ENCODE assay signal across 1 cellular context in genomic region chr9:136944094-136944518, GRCh38.
TF ChIP-seq lines count a peak whose summit lies in the region.

No MANE protein-coding gene starts in this region.

TF ChIP-seq in GM12878, 131 proteins besides CTCF, POLR2A, EP300 and RAD21 (continues in another document):
- TF ChIP-seq KLF5 (IDR thresholded peaks at IDR 0.05; ENCODE audit: partially characterized antibody) (peak; percentile 27), YBX1 (IDR thresholded peaks at IDR 0.05) (no peak), CBFB (IDR thresholded peaks at IDR 0.05; ENCODE audit: low read depth) (no peak), ZNF622 (IDR thresholded peaks at IDR 0.05) (no peak), HDGF (IDR thresholded peaks at IDR 0.05) (no peak), SREBF1 (IDR thresholded peaks at IDR 0.05; ENCODE audit: low read length) (no peak), GABPA (IDR thresholded peaks at IDR 0.05; ENCODE audit: low read depth) (no peak), CREB1 (IDR thresholded peaks at IDR 0.05; ENCODE audit: low read depth) (no peak), CEBPB (IDR thresholded peaks at IDR 0.05; ENCODE audit: borderline replicate concordance in 1 of 2, low read depth in 2 of 2, low read length in 2 of 2) (no peak), CEBPZ (IDR thresholded peaks at IDR 0.05; ENCODE audit: low read depth, low read length) (no peak), BHLHE40 (IDR thresholded peaks at IDR 0.05; ENCODE audit: borderline replicate concordance in 1 of 2, low read depth in 2 of 2, low read length in 1 of 2) (peak in 1 of 2 experiments; percentile 90; a peak in 3 of 4 replicates), BRCA1 (IDR thresholded peaks at IDR 0.05; ENCODE audit: low read depth, low read length) (no peak), MYC (IDR thresholded peaks at IDR 0.05; ENCODE audit: insufficient read depth, insufficient read length, insufficient replicate concordance, low read length, severe bottlenecking) (no peak), KDM1A (IDR thresholded peaks at IDR 0.05; ENCODE audit: borderline replicate concordance) (no peak), USF2 (IDR thresholded peaks at IDR 0.05; ENCODE audit: borderline replicate concordance, low read depth, low read length) (no peak), E2F8 (IDR thresholded peaks at IDR 0.05; ENCODE audit: low read depth, partially characterized antibody) (no peak), SUPT20H (IDR thresholded peaks at IDR 0.05; ENCODE audit: borderline replicate concordance, control insufficient read depth, low read depth, low read length) (no peak), RCOR1 (conservative IDR thresholded peaks at IDR 0.05; ENCODE audit: low read depth, low read length) (no peak), STAT3 (IDR thresholded peaks at IDR 0.05; ENCODE audit: low read depth, low read length) (no peak), STAT1 (conservative IDR thresholded peaks at IDR 0.05) (no peak), ZBED1 (IDR thresholded peaks at IDR 0.05; ENCODE audit: borderline replicate concordance) (no peak), ZZZ3 (IDR thresholded peaks at IDR 0.05; ENCODE audit: control insufficient read depth, insufficient read length, low read depth) (no peak), ZNF217 (IDR thresholded peaks at IDR 0.05) (peak; percentile 17; the same call in 1 of the 2 replicates), JUNB (IDR thresholded peaks at IDR 0.05) (no peak), PAX8 (IDR thresholded peaks at IDR 0.05) (no peak), ZNF207 (IDR thresholded peaks at IDR 0.05; ENCODE audit: borderline replicate concordance) (no peak), MXI1 (IDR thresholded peaks at IDR 0.05; ENCODE audit: low read depth, low read length) (no peak; the same call in 1 of the 2 replicates), MTA2 (IDR thresholded peaks at IDR 0.05; ENCODE audit: low read depth) (no peak), USF1 (IDR thresholded peaks at IDR 0.05; ENCODE audit: borderline replicate concordance, extremely low read length, insufficient read depth, low read depth, low read length) (no peak), TAF1 (IDR thresholded peaks at IDR 0.05; ENCODE audit: borderline replicate concordance, low read depth, low read length) (no peak), ETV6 (conservative IDR thresholded peaks at IDR 0.05 in 1 of 2, IDR thresholded peaks at IDR 0.05 in 1 of 2; ENCODE audit: borderline replicate concordance in 1 of 2, low read depth in 1 of 2) (no peak), SIN3A (IDR thresholded peaks at IDR 0.05; ENCODE audit: low read depth, low read length) (peak; percentile 35; the same call in 1 of the 2 replicates), SP1 (IDR thresholded peaks at IDR 0.05; ENCODE audit: low read depth, low read length) (no peak), NBN (IDR thresholded peaks at IDR 0.05) (no peak), SRF (IDR thresholded peaks at IDR 0.05; ENCODE audit: low read depth in 2 of 2, low read length in 2 of 2) (peak in 1 of 2 experiments; percentile 44; a peak in 1 of 4 replicates), IKZF2 (IDR thresholded peaks at IDR 0.05) (no peak), E4F1 (IDR thresholded peaks at IDR 0.05; ENCODE audit: borderline replicate concordance, partially characterized antibody) (no peak), ZBTB4 (CRISPR knock-in tag; IDR thresholded peaks at IDR 0.05) (no peak), NR2C1 (IDR thresholded peaks at IDR 0.05) (no peak), FOXK2 (IDR thresholded peaks at IDR 0.05) (no peak), MLLT1 (IDR thresholded peaks at IDR 0.05) (no peak), RFX5 (IDR thresholded peaks at IDR 0.05; ENCODE audit: low read depth, low read length) (no peak), ELK1 (IDR thresholded peaks at IDR 0.05; ENCODE audit: low read depth, low read length) (0 out of 2 replicates have a peak, but pooled peaks have one; percentile 3), CREM (IDR thresholded peaks at IDR 0.05; ENCODE audit: low read depth) (no peak), MTA3 (IDR thresholded peaks at IDR 0.05; ENCODE audit: borderline replicate concordance, low read length) (no peak), CBX3 (IDR thresholded peaks at IDR 0.05; ENCODE audit: borderline replicate concordance, low read depth) (no peak)
